ENCODE assay signal across 1 cellular context in genomic region chr18:49878567-49878966, GRCh38.
TF ChIP-seq lines count a peak whose summit lies in the region.

No MANE protein-coding gene starts in this region.

TF ChIP-seq in IMR-90, 13 proteins besides CTCF, POLR2A, EP300 and RAD21 (continued from another document):
- TF ChIP-seq USF2 (IDR thresholded peaks at IDR 0.05; ENCODE audit: low read depth, low read length) (peak; percentile 48), CEBPB (IDR thresholded peaks at IDR 0.05; ENCODE audit: low read depth, low read length) (no peak), RCOR1 (IDR thresholded peaks at IDR 0.05; ENCODE audit: insufficient replicate concordance, low read length) (no peak)
